In the genomic region with DNA sequence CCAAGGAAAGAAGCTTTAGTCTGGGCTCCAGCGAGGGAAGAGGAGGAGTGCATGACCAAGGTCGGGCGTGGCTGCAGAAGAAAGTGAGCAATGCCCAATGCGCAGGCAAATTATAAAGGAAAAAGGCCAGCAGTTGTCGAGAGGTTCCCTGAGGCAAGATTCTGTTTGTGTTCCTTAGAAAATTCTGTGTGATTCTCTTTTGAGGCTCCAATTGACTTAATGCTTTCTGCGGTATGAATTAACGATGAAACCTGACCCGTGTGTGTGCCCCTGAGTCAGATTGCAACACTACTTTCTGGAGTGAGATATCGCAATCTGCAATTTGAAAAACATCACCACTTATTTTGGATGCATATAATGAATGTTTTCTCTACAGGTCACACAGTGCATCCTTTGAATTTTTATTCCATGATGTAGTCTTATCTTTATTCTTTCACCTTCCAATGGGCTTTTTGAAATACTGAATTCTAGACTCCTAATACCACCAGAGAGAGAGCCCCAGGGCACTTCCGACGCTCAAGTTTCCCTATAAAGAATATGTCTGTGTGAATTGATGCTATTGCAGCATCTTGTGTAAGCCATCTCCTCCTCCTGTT, we compare ENCODE assay signal across 13 cellular contexts.
A peak's percentile ranks its signal among the peaks of the same experiment; 100 is the strongest.
DNase-seq lines count a peak whose midpoint lies in the region; ATAC-seq, FAIRE-seq and TF ChIP-seq lines count a peak whose summit lies in the region.
"Had no signal": no experiment of that assay in that cellular context is flagged by ENCODE, and none has a peak within 500 bp of the region (broad histone marks: within the 10 kb centered on the region; RNA-seq: fewer than 3 reads in every experiment).

No MANE protein-coding gene starts in this region.

- ATAC-seq in HepG2 (no peak), right lobe of liver (no peak), PC-3 (no peak), SK-N-SH treated with all-trans-retinoic acid at 6 μM for 48 hours (no peak)
- no peak for ATAC-seq in stimulated activated memory B cell treated with anti-CD40 and anti-IgM and Interleukin-4, amounts not matched to agents 10 μg/mL and 1 μg/mL and 100 μg/mL, for 72 hours
- ATAC-seq: psoas muscle had no signal

- H3K9me2 ChIP-seq in PC-3 (replicated peaks; ENCODE audit: low read length), result no peaks in the 10 kb centered on the region

- H3F3A ChIP-seq in PC-3 (ENCODE audit: low read length, unreplicated experiment), result no peaks in the 10 kb centered on the region

- no TSS peak for BruUV-seq in HepG2 (replicated peaks; lab: Mats Ljungman, UMichigan)
- no TSS peak for BruUV-seq in PC-3 (replicated peaks; lab: Mats Ljungman, UMichigan)

- intact Hi-C loops in HepG2 (cut with micrococcal nuclease; ENCODE audit: unreplicated experiment) (no loop called here), right lobe of liver (cut with DNase I) (no loop called here), PC-3 (cut with micrococcal nuclease) (no loop called here)

- TF ChIP-seq POLR2A in HepG2 (IDR thresholded peaks at IDR 0.05; ENCODE audit: insufficient read depth in 1 of 2, low read depth in 2 of 2, low read length in 2 of 2) (no peak), right lobe of liver (IDR thresholded peaks at IDR 0.05) (no peak)

- no peaks in the 10 kb centered on the region for H4K20me1 ChIP-seq in HepG2 (ENCODE audit: insufficient read depth, low read length)
- H4K20me1 ChIP-seq in PC-3 (ENCODE audit: low read length), result no peaks in the 10 kb centered on the region

- TF ChIP-seq CTCF in HepG2 (CRISPR knock-in tag; IDR thresholded peaks at IDR 0.05) (no peak), right lobe of liver (IDR thresholded peaks at IDR 0.05) (no peak), PC-3 (conservative IDR thresholded peaks at IDR 0.05; ENCODE audit: low read depth, low read length) (no peak)

- H3K36me3 ChIP-seq in HepG2 (replicated peaks in 1 of 2; ENCODE audit: control insufficient read depth in 1 of 2, insufficient read depth in 2 of 2, low read length in 2 of 2) (no peaks in the 10 kb centered on the region), right lobe of liver (no peaks in the 10 kb centered on the region), PC-3 (ENCODE audit: low read depth, low read length) (no peaks in the 10 kb centered on the region)

- TF ChIP-seq EP300 in HepG2 (IDR thresholded peaks at IDR 0.05; ENCODE audit: low read depth in 2 of 2, low read length in 2 of 2), result no peak
- TF ChIP-seq EP300 in HepG2 (CRISPR knock-in tag; IDR thresholded peaks at IDR 0.05; ENCODE audit: borderline replicate concordance), result no peak

- H3K36me3 Mint-ChIP-seq in stimulated activated memory B cell treated with anti-CD40 and anti-IgM and Interleukin-4, amounts not matched to agents 10 μg/mL and 1 μg/mL and 100 μg/mL, for 72 hours, result no peaks in the 10 kb centered on the region

- H3K9me3 Mint-ChIP-seq in stimulated activated memory B cell treated with anti-CD40 and anti-IgM and Interleukin-4, amounts not matched to agents 10 μg/mL and 1 μg/mL and 100 μg/mL, for 72 hours, result no peaks in the 10 kb centered on the region

- no peak overlapping the region for H3K4me3 ChIP-seq in HepG2 (replicated peaks in 1 of 3; ENCODE audit: insufficient read depth in 1 of 3, low read depth in 2 of 3, low read length in 3 of 3)
- H3K4me3 ChIP-seq in right lobe of liver, result no peak overlapping the region
- H3K4me3 ChIP-seq in PC-3 (ENCODE audit: low read length), result no peak overlapping the region
- H3K4me3 ChIP-seq: psoas muscle had no signal

- no peak overlapping the region for H3K27ac ChIP-seq in HepG2 (ENCODE audit: extremely low read length, insufficient read depth, low read length)
- no peak overlapping the region for H3K27ac ChIP-seq in right lobe of liver
- H3K27ac ChIP-seq in PC-3 (ENCODE audit: low read length), result no peak overlapping the region
- H3K27ac ChIP-seq: psoas muscle had no signal

- peaks cover 38% of the 10 kb centered on the region for H3K4me1 ChIP-seq in HepG2 (ENCODE audit: insufficient read depth, low read length)
- peaks cover 0 to 9% (median 3%) of the 10 kb centered on the region in 4 donors for H3K4me1 ChIP-seq in right lobe of liver
- no peaks in the 10 kb centered on the region for H3K4me1 ChIP-seq in PC-3 (ENCODE audit: insufficient read depth, low read length)
- H3K4me1 ChIP-seq: psoas muscle had no signal

- CTCF ChIA-PET in HepG2 (lab: Yijun Ruan, JAX; ENCODE audit: low intra/inter-chr PET ratio, low total read pairs) (no interaction called here), PC-3 (lab: Charles Lee) (no interaction called here)

- H3K27me3 ChIP-seq in HepG2 (ENCODE audit: control insufficient read depth in 1 of 2, insufficient read depth in 2 of 2, low read length in 2 of 2) (no peaks in the 10 kb centered on the region), right lobe of liver (no peaks in the 10 kb centered on the region), PC-3 (ENCODE audit: low read length) (no peaks in the 10 kb centered on the region)

- peak; percentile 30 for FAIRE-seq in HepG2 (lab: Jason Lieb, UNC)

- in situ Hi-C loops in HepG2 (cut with HindIII; ENCODE audit: extremely low pct_ligation_motif_present, low pct_unique_long_range_greater_than_20kb), result no loop called here

- 88% methylated on average over 11 of the region's 11 CpGs for WGBS in HepG2 (ENCODE audit: low lambda C conversion rate)
- 70% methylated on average over 11 of the region's 11 CpGs for WGBS in right lobe of liver (ENCODE audit: insufficient coverage, low coverage, low lambda C conversion rate, missing lambda C conversion rate)

- DNase-seq in HepG2 (ENCODE audit: low spot score), result no peak
- no peak for DNase-seq in right lobe of liver
- peak; percentile 14 for DNase-seq in PC-3
- peak; percentile 92 for DNase-seq in fibroblast of gingiva (ENCODE audit: low read depth)
- no peak for DNase-seq in epidermal melanocyte (ENCODE audit: insufficient read length, low spot score)
- DNase-seq in 8988T, result no peak
- DNase-seq: activated CD4-positive, alpha-beta T cell treated with anti-CD3 and anti-CD28 coated beads, Interleukin-2, amount 50 U/mL, for 4 hours; effector CD4-positive, alpha-beta T cell; NCI-H187 treated with DMSO at 0.1 percent for 48 hours; NK-92 treated with Interleukin-12 subunit alpha and Interleukin-12 subunit beta, amount 100 ng/mL, for 24 hours; psoas muscle had no signal

- no peak overlapping the region for H3K4me3 Mint-ChIP-seq in stimulated activated memory B cell treated with anti-CD40 and anti-IgM and Interleukin-4, amounts not matched to agents 10 μg/mL and 1 μg/mL and 100 μg/mL, for 72 hours

- H3K4me2 ChIP-seq in HepG2 (ENCODE audit: low read depth, low read length) (no peak overlapping the region), PC-3 (ENCODE audit: low read length) (no peak overlapping the region)

- no peaks in the 10 kb centered on the region for H3K4me1 Mint-ChIP-seq in stimulated activated memory B cell treated with anti-CD40 and anti-IgM and Interleukin-4, amounts not matched to agents 10 μg/mL and 1 μg/mL and 100 μg/mL, for 72 hours

- H2AFZ ChIP-seq in HepG2 (ENCODE audit: low read length), result no peak overlapping the region
- H2AFZ ChIP-seq in PC-3 (ENCODE audit: low read length), result no peak overlapping the region

- H3K9me3 ChIP-seq in HepG2 (ENCODE audit: low read length), result no peaks in the 10 kb centered on the region
- no peaks in the 10 kb centered on the region for H3K9me3 ChIP-seq in right lobe of liver
- H3K9me3 ChIP-seq in PC-3 (ENCODE audit: low read length), result no peaks in the 10 kb centered on the region
- H3K9me3 ChIP-seq: psoas muscle had no signal

- peaks cover 14% of the 10 kb centered on the region for H3K27me3 Mint-ChIP-seq in stimulated activated memory B cell treated with anti-CD40 and anti-IgM and Interleukin-4, amounts not matched to agents 10 μg/mL and 1 μg/mL and 100 μg/mL, for 72 hours

- H3K79me2 ChIP-seq in HepG2 (ENCODE audit: insufficient read depth, low read length), result no peaks in the 10 kb centered on the region
- no peaks in the 10 kb centered on the region for H3K79me2 ChIP-seq in PC-3 (ENCODE audit: low read length)

- no peak overlapping the region for H3K27ac Mint-ChIP-seq in stimulated activated memory B cell treated with anti-CD40 and anti-IgM and Interleukin-4, amounts not matched to agents 10 μg/mL and 1 μg/mL and 100 μg/mL, for 72 hours

- H3K9ac ChIP-seq in HepG2 (ENCODE audit: insufficient read depth, low read depth, low read length) (no peak overlapping the region), PC-3 (ENCODE audit: low read length) (no peak overlapping the region)

- POLR2A ChIA-PET in HepG2 (lab: Yijun Ruan, JAX) (no interaction called here), PC-3 (lab: Charles Lee; ENCODE audit: unreplicated experiment) (interaction anchor here (0.6 kb wide), 1 partner anchor 111 kb away, joined by 18 read pairs; no protein-coding TSS in a partner anchor)

- TF ChIP-seq RAD21 in HepG2 (CRISPR knock-in tag; IDR thresholded peaks at IDR 0.05), result no peak

TF ChIP-seq in HepG2, 621 proteins besides CTCF, POLR2A, EP300 and RAD21:
- TF ChIP-seq REL (CRISPR knock-in tag; conservative IDR thresholded peaks at IDR 0.05), result no peak

TF ChIP-seq in SK-N-SH treated with all-trans-retinoic acid at 6 μM for 48 hours, 23 proteins besides CTCF, POLR2A, EP300 and RAD21 (continues in another document):
- no peak for TF ChIP-seq ZFP3 (CRISPR knock-in tag; IDR thresholded peaks at IDR 0.05)
- TF ChIP-seq ZFP30 (CRISPR knock-in tag; IDR thresholded peaks at IDR 0.05), result no peak
- TF ChIP-seq ZNF8 (CRISPR knock-in tag; IDR thresholded peaks at IDR 0.05), result no peak
- no peak for TF ChIP-seq ISL1 (CRISPR knock-in tag; IDR thresholded peaks at IDR 0.05)
- no peak for TF ChIP-seq TCF4 (CRISPR knock-in tag; IDR thresholded peaks at IDR 0.05; ENCODE audit: borderline replicate concordance)
- no peak for TF ChIP-seq ZNF565 (CRISPR knock-in tag; conservative IDR thresholded peaks at IDR 0.05; ENCODE audit: low read depth)
- TF ChIP-seq RARB (CRISPR knock-in tag; IDR thresholded peaks at IDR 0.05), result no peak
- no peak for TF ChIP-seq BACH2 (CRISPR knock-in tag; IDR thresholded peaks at IDR 0.05; ENCODE audit: borderline replicate concordance)
- TF ChIP-seq, protein P1, sequence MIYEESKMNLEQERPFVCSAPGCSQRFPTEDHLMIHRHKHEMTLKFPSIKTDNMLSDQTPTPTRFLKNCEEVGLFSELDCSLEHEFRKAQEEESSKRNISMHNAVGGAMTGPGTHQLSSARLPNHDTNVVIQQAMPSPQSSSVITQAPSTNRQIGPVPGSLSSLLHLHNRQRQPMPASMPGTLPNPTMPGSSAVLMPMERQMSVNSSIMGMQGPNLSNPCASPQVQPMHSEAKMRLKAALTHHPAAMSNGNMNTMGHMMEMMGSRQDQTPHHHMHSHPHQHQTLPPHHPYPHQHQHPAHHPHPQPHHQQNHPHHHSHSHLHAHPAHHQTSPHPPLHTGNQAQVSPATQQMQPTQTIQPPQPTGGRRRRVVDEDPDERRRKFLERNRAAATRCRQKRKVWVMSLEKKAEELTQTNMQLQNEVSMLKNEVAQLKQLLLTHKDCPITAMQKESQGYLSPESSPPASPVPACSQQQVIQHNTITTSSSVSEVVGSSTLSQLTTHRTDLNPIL (CRISPR knock-in tag; IDR thresholded peaks at IDR 0.05; ENCODE audit: low read depth), result no peak
- TF ChIP-seq ZC3H10 (CRISPR knock-in tag; IDR thresholded peaks at IDR 0.05), result no peak
- TF ChIP-seq PPARA (CRISPR knock-in tag; IDR thresholded peaks at IDR 0.05; ENCODE audit: borderline replicate concordance), result no peak
- no peak for TF ChIP-seq SNAI2 (CRISPR knock-in tag; IDR thresholded peaks at IDR 0.05)

Comparison
In these comparisons a context has a peak if more than half of its experiments do, and no peak if none do; other contexts are left out.
1. DNase-seq: peak in PC-3 (single experiment) and fibroblast of gingiva (single experiment); none in HepG2 (single experiment), right lobe of liver (0 of 3), epidermal melanocyte (single experiment) and 8988T (single experiment).